ENCODE assay signal across 9 cellular contexts in genomic region chr12:89768586-89769482, GRCh38.
DNase-seq lines count a peak whose midpoint lies in the region; ATAC-seq, FAIRE-seq and TF ChIP-seq lines count a peak whose summit lies in the region.
"Had no signal": no experiment of that assay in that cellular context is flagged by ENCODE, and none has a peak within 500 bp of the region (broad histone marks: within the 10 kb centered on the region; RNA-seq: fewer than 3 reads in every experiment).

No MANE protein-coding gene starts in this region.

- no peak overlapping the region for H3K4me3 Mint-ChIP-seq in activated CD4-positive, alpha-beta memory T cell treated with anti-CD3 and anti-CD28 coated beads for 36 hours

- in situ Hi-C loops in HepG2 (cut with HindIII; ENCODE audit: extremely low pct_ligation_motif_present, low pct_unique_long_range_greater_than_20kb), result no loop called here

- WGBS in HepG2 (ENCODE audit: low lambda C conversion rate), result 4% methylated on average over 3 of the region's 3 CpGs

- H3K9me3 ChIP-seq in HepG2 (ENCODE audit: low read length), result no peaks in the 10 kb centered on the region

- TF ChIP-seq EP300 in HepG2 (IDR thresholded peaks at IDR 0.05; ENCODE audit: low read depth in 2 of 2, low read length in 2 of 2), result no peak
- no peak for TF ChIP-seq EP300 in HepG2 (CRISPR knock-in tag; IDR thresholded peaks at IDR 0.05; ENCODE audit: borderline replicate concordance)

- H3K27ac ChIP-seq in HL-60 (replicated peaks) (no peak overlapping the region), HepG2 (ENCODE audit: extremely low read length, insufficient read depth, low read length) (no peak overlapping the region)

- POLR2A ChIA-PET in activated CD4-positive, alpha-beta memory T cell treated with anti-CD3 and anti-CD28 coated beads for 36 hours (lab: Charles Lee), result interaction anchor here (1.1 to 1.8 kb wide), 2 partner anchors 12 to 60 kb away, joined by 3 to 5 read pairs; partner anchors contain the start of gene ATP2B1
- POLR2A ChIA-PET in HepG2 (lab: Yijun Ruan, JAX), result no interaction called here

- H3K36me3 Mint-ChIP-seq in activated CD4-positive, alpha-beta memory T cell treated with anti-CD3 and anti-CD28 coated beads for 36 hours, result no peaks in the 10 kb centered on the region

- no peak overlapping the region for H3K9ac ChIP-seq in HepG2 (ENCODE audit: insufficient read depth, low read depth, low read length)

- H3K4me1 Mint-ChIP-seq in activated CD4-positive, alpha-beta memory T cell treated with anti-CD3 and anti-CD28 coated beads for 36 hours (ENCODE audit: low read depth), result peaks cover 48% of the 10 kb centered on the region

- TF ChIP-seq RAD21 in HepG2 (CRISPR knock-in tag; IDR thresholded peaks at IDR 0.05), result no peak

- ATAC-seq in HepG2 (0 out of 3 replicates have a peak, but pooled peaks have one; percentile 31), left cardiac atrium (no peak), GM19455 (IDR thresholded peaks at IDR 0.05; ENCODE audit: unreplicated experiment) (no peak), HG03354 (IDR thresholded peaks at IDR 0.05; ENCODE audit: poor library complexity, severe bottlenecking, unreplicated experiment) (no peak)

- H3K27me3 ChIP-seq in HL-60 (ENCODE audit: insufficient read depth, poor library complexity, severe bottlenecking) (no peaks in the 10 kb centered on the region), HepG2 (ENCODE audit: control insufficient read depth in 1 of 2, insufficient read depth in 2 of 2, low read length in 2 of 2) (no peaks in the 10 kb centered on the region)

- H3K79me2 ChIP-seq in HepG2 (ENCODE audit: insufficient read depth, low read length), result no peaks in the 10 kb centered on the region

- H3K4me3 ChIP-seq in HL-60 (replicated peaks; ENCODE audit: insufficient read depth, low read length), result no peak overlapping the region
- no peak overlapping the region for H3K4me3 ChIP-seq in HepG2 (replicated peaks in 1 of 3; ENCODE audit: insufficient read depth in 1 of 3, low read depth in 2 of 3, low read length in 3 of 3)

- peak overlapping the region; percentile 3 for H3K27ac Mint-ChIP-seq in activated CD4-positive, alpha-beta memory T cell treated with anti-CD3 and anti-CD28 coated beads for 36 hours

- no peaks in the 10 kb centered on the region for H3K27me3 Mint-ChIP-seq in activated CD4-positive, alpha-beta memory T cell treated with anti-CD3 and anti-CD28 coated beads for 36 hours

- H3K4me2 ChIP-seq in HepG2 (ENCODE audit: low read depth, low read length), result no peak overlapping the region

- H3K9me3 Mint-ChIP-seq in activated CD4-positive, alpha-beta memory T cell treated with anti-CD3 and anti-CD28 coated beads for 36 hours, result peaks cover 2% of the 10 kb centered on the region

- FAIRE-seq in HepG2 (lab: Jason Lieb, UNC), result no peak

- no peak overlapping the region for H2AFZ ChIP-seq in HepG2 (ENCODE audit: low read length)

- intact Hi-C loops in activated CD4-positive, alpha-beta memory T cell treated with anti-CD3 and anti-CD28 coated beads for 36 hours (cut with micrococcal nuclease), result loop anchor here (1.0 kb wide), 1 partner anchor 13 kb away; no protein-coding TSS in a partner anchor
- intact Hi-C loops in HepG2 (cut with micrococcal nuclease; ENCODE audit: unreplicated experiment) (no loop called here), left cardiac atrium (cut with DNase I) (no loop called here)

- no peak for TF ChIP-seq POLR2A in HepG2 (IDR thresholded peaks at IDR 0.05; ENCODE audit: insufficient read depth in 1 of 2, low read depth in 2 of 2, low read length in 2 of 2)

- TF ChIP-seq CTCF in AG09319 (IDR thresholded peaks at IDR 0.05; ENCODE audit: low read depth, low read length), result no peak
- TF ChIP-seq CTCF in HL-60 (IDR thresholded peaks at IDR 0.05; ENCODE audit: insufficient read depth, low read length), result no peak
- TF ChIP-seq CTCF in HepG2 (CRISPR knock-in tag; IDR thresholded peaks at IDR 0.05), result no peak

- no TSS peak for BruUV-seq in HepG2 (replicated peaks; lab: Mats Ljungman, UMichigan)

- H3K4me1 ChIP-seq in HepG2 (ENCODE audit: insufficient read depth, low read length), result no peaks in the 10 kb centered on the region

- DNase-seq in AG09319 (ENCODE audit: extremely low read depth, low read depth) (peak; percentile 85), HL-60 (ENCODE audit: low read depth in 1 of 2, low spot score in 1 of 2) (peak; percentile 73 to 94), HepG2 (ENCODE audit: low spot score) (peak; percentile 7), left cardiac atrium (no peak), NCI-H146 treated with DMSO at 0.1 percent for 48 hours (lab: John Stamatoyannopoulos, UW; ENCODE audit: unreplicated experiment) (no peak)
- DNase-seq in activated CD4-positive, alpha-beta memory T cell treated with anti-CD3 and anti-CD28 coated beads for 36 hours, result peak; percentile 57
- DNase-seq: effector CD8-positive, alpha-beta T cell had no signal

- no peaks in the 10 kb centered on the region for H3K36me3 ChIP-seq in HepG2 (replicated peaks in 1 of 2; ENCODE audit: control insufficient read depth in 1 of 2, insufficient read depth in 2 of 2, low read length in 2 of 2)

- CTCF ChIA-PET in activated CD4-positive, alpha-beta memory T cell treated with anti-CD3 and anti-CD28 coated beads for 36 hours (lab: Charles Lee), result no interaction called here
- CTCF ChIA-PET in HepG2 (lab: Yijun Ruan, JAX; ENCODE audit: low intra/inter-chr PET ratio, low total read pairs), result no interaction called here

- H4K20me1 ChIP-seq in HepG2 (ENCODE audit: insufficient read depth, low read length), result no peaks in the 10 kb centered on the region

TF ChIP-seq in HepG2, 621 proteins besides CTCF, POLR2A, EP300 and RAD21 (continues in another document):
- TF ChIP-seq FOXA1 (IDR thresholded peaks at IDR 0.05) (no peak), FOXA1 (CRISPR knock-in tag; IDR thresholded peaks at IDR 0.05) (no peak), ZNF230 (CRISPR knock-in tag; IDR thresholded peaks at IDR 0.05) (no peak), ZNF274 (CRISPR knock-in tag; IDR thresholded peaks at IDR 0.05) (no peak), JDP2 (CRISPR knock-in tag; IDR thresholded peaks at IDR 0.05; ENCODE audit: borderline replicate concordance) (no peak), ZNF282 (IDR thresholded peaks at IDR 0.05; ENCODE audit: partially characterized antibody) (no peak), ZNF143 (CRISPR knock-in tag; IDR thresholded peaks at IDR 0.05) (no peak), PBX3 (CRISPR knock-in tag; IDR thresholded peaks at IDR 0.05; ENCODE audit: borderline replicate concordance) (no peak), HIVEP1 (CRISPR knock-in tag; IDR thresholded peaks at IDR 0.05) (no peak), MTA3 (CRISPR knock-in tag; IDR thresholded peaks at IDR 0.05) (no peak), RAD51 (IDR thresholded peaks at IDR 0.05; ENCODE audit: borderline replicate concordance) (no peak), NCOA1 (CRISPR knock-in tag; IDR thresholded peaks at IDR 0.05) (no peak), ZNF83 (CRISPR knock-in tag; IDR thresholded peaks at IDR 0.05; ENCODE audit: borderline replicate concordance) (no peak), FOSL2 (CRISPR knock-in tag; IDR thresholded peaks at IDR 0.05) (peak; percentile 71), CEBPB (IDR thresholded peaks at IDR 0.05; ENCODE audit: borderline replicate concordance, low read depth, low read length) (peak; percentile 67), HMGXB4 (CRISPR knock-in tag; IDR thresholded peaks at IDR 0.05; ENCODE audit: borderline replicate concordance in 1 of 2, low read depth in 1 of 2) (no peak)

Comparison
In these comparisons a context has a peak if more than half of its experiments do, and no peak if none do; other contexts are left out.
1. DNase-seq: peak in AG09319 (single experiment), HL-60 (2 of 2), activated CD4-positive, alpha-beta memory T cell treated with anti-CD3 and anti-CD28 coated beads for 36 hours (single experiment) and HepG2 (single experiment); none in left cardiac atrium (single experiment) and NCI-H146 treated with DMSO at 0.1 percent for 48 hours (single experiment).